Comparison of ENCODE assay signal across 18 cellular contexts in the genomic region with DNA sequence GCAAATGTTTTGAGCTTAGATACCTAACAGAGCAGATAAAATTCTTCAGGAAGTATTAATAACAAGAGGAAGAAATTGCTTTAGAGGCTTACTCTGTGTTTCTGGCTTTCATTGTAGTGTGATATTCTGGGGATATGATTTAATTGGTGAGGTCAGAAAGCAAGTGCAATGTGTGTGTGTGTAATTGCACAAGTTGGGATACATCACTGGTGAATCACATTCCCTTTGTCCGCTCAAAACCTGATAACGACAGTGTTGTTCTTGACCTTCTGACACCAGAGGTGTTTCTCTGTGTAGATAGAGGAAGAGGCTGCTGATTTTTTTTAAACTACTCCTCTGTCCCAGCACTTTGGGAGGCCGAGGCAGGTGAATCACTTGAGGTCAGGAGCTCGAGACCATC.
A peak's percentile ranks its signal among the peaks of the same experiment; 100 is the strongest.
DNase-seq lines count a peak whose midpoint lies in the region; ATAC-seq and TF ChIP-seq lines count a peak whose summit lies in the region.
"Had no signal": no experiment of that assay in that cellular context is flagged by ENCODE, and none has a peak within 500 bp of the region (broad histone marks: within the 10 kb centered on the region; RNA-seq: fewer than 3 reads in every experiment).

No MANE protein-coding gene starts in this region.

- WGBS in heart right ventricle, 2 donors, result 33 to 36% methylated on average over 4 of the region's 4 CpGs

- H4K20me1 ChIP-seq in Loucy (ENCODE audit: insufficient read depth, low read length, poor library complexity, severe bottlenecking), result no peaks in the 10 kb centered on the region

- H3K4me1 ChIP-seq in heart right ventricle (no peaks in the 10 kb centered on the region), Loucy (ENCODE audit: insufficient read depth, low read length, poor library complexity, severe bottlenecking) (peaks cover 31% of the 10 kb centered on the region)
- H3K4me1 ChIP-seq: A549, Caco-2 had no signal

- no peak for TF ChIP-seq CTCF in heart right ventricle (IDR thresholded peaks at IDR 0.05)
- TF ChIP-seq CTCF in Loucy (conservative IDR thresholded peaks at IDR 0.05; ENCODE audit: low read length), result no peak

- H2AFZ ChIP-seq in Loucy (ENCODE audit: low read length), result no peak overlapping the region
- H2AFZ ChIP-seq: GM23338 had no signal

- H3K27me3 ChIP-seq in heart right ventricle (no peaks in the 10 kb centered on the region), Loucy (ENCODE audit: insufficient read depth, low read length, poor library complexity, severe bottlenecking) (no peaks in the 10 kb centered on the region)

- DNase-seq in heart right ventricle, result no peak
- DNase-seq in cardiac septum (ENCODE audit: low spot score), result no peak
- peak; percentile 57 for DNase-seq in A172 (ENCODE audit: low spot score)
- DNase-seq in T-helper 9 cell, result no peak
- DNase-seq in NCI-H510A treated with DMSO at 0.1 percent for 48 hours (lab: John Stamatoyannopoulos, UW), result no peak
- no peak for DNase-seq in H4 (ENCODE audit: low spot score)
- DNase-seq: AML-193; Caco-2; CD4-positive, alpha-beta T cell; H7; HFFc6 had no signal

- H3K9ac ChIP-seq in Loucy (ENCODE audit: low read depth, low read length, poor library complexity, severe bottlenecking), result no peak overlapping the region

- peaks cover 0 to under 1% (median 0%) of the 10 kb centered on the region in 11 donors for H3K9me3 ChIP-seq in heart right ventricle
- no peaks in the 10 kb centered on the region for H3K9me3 ChIP-seq in Loucy (ENCODE audit: insufficient read depth, low read depth, low read length)
- H3K9me3 ChIP-seq: A549, Caco-2 had no signal

- H3K4me3 ChIP-seq in heart right ventricle (no peak overlapping the region), Loucy (ENCODE audit: low read length, poor library complexity, severe bottlenecking) (no peak overlapping the region)
- H3K4me3 ChIP-seq: A549, GM23338 had no signal

- peaks cover 3% of the 10 kb centered on the region; the same call in 1 of the 2 replicates for H3F3A ChIP-seq in Loucy (ENCODE audit: low read depth)

- H3K4me2 ChIP-seq in Loucy (ENCODE audit: low read depth, low read length, poor library complexity, severe bottlenecking), result peak overlapping the region; percentile 77
- H3K4me2 ChIP-seq: A549, GM23338 had no signal

- H3K9me2 ChIP-seq in Loucy (replicated peaks; ENCODE audit: low read depth, low read length), result no peaks in the 10 kb centered on the region

- H3K79me2 ChIP-seq in Loucy (ENCODE audit: insufficient read depth, low read length), result no peaks in the 10 kb centered on the region

- intact Hi-C loops in heart right ventricle (cut with DNase I), result no loop called here
- intact Hi-C loops in cardiac septum (cut with DNase I), result no loop called here

- ATAC-seq in heart right ventricle (peak in 5 of 8 donors; percentile 50 to 85 (median 50)), esophagus mucosa (peak; percentile 28)
- ATAC-seq: A549, GM23338, HCT116 had no signal

- H3K36me3 ChIP-seq in heart right ventricle, result no peaks in the 10 kb centered on the region
- no peaks in the 10 kb centered on the region for H3K36me3 ChIP-seq in Loucy (ENCODE audit: insufficient read depth, low read length)

- H3K27ac ChIP-seq in heart right ventricle, result no peak overlapping the region
- H3K27ac ChIP-seq: A549, C4-2B, HL-60 had no signal
